Comparison of ENCODE assay signal across 8 cellular contexts in genomic region chr7:98280791-98281756, GRCh38. TPM values are rescaled to one million over a fixed set of nuclear protein-coding genes. Genes with fewer than 3 reads are reported as not detected.
A peak's percentile ranks its signal among the peaks of the same experiment; 100 is the strongest.
DNase-seq lines count a peak whose midpoint lies in the region; ATAC-seq, FAIRE-seq and TF ChIP-seq lines count a peak whose summit lies in the region.

BRI3 (plus strand) TSS chr7:98281686; CDS start chr7:98281796, 110 bp downstream.

- H3K9ac ChIP-seq in astrocyte (ENCODE audit: low read length), result peak within 1 kb of the TSS; percentile 95

- H3K4me3 Mint-ChIP-seq in astrocyte (ENCODE audit: unreplicated experiment), result peak within 1 kb of the TSS; percentile 90

- TF ChIP-seq CTCF in GM13977 (IDR thresholded peaks at IDR 0.05; ENCODE audit: extremely low read depth, insufficient read depth, missing control alignments), result no peak
- TF ChIP-seq CTCF in astrocyte (IDR thresholded peaks at IDR 0.05; ENCODE audit: insufficient read depth, low read depth, low read length), result no peak
- TF ChIP-seq CTCF in hepatocyte (IDR thresholded peaks at IDR 0.05; ENCODE audit: poor library complexity), result no peak
- no peak for TF ChIP-seq CTCF in retinal pigment epithelial cell (conservative IDR thresholded peaks at IDR 0.05; ENCODE audit: low read depth, low read length)

- H4K20me1 ChIP-seq in astrocyte (ENCODE audit: insufficient read depth, low read length), result peaks cover 38% of the 10 kb centered on the region
- peaks cover 34% of the 10 kb centered on the region for H4K20me1 ChIP-seq in hepatocyte (ENCODE audit: insufficient read depth, poor library complexity, severe bottlenecking)

- H3K36me3 ChIP-seq in astrocyte (ENCODE audit: insufficient read depth, low read length), result no peaks in the 10 kb centered on the region
- H3K36me3 ChIP-seq in hepatocyte (replicated peaks; ENCODE audit: insufficient read depth, low read depth), result no peaks in the 10 kb centered on the region

- H3K79me2 ChIP-seq in astrocyte (ENCODE audit: insufficient read depth, low read length), result peaks cover 44% of the 10 kb centered on the region
- peaks cover 44% of the 10 kb centered on the region for H3K79me2 ChIP-seq in hepatocyte

- no peak for FAIRE-seq in astrocyte (lab: Jason Lieb, UNC)

- H3K9me3 ChIP-seq in astrocyte (ENCODE audit: insufficient read depth, low read depth, low read length), result no peaks in the 10 kb centered on the region
- H3K9me3 ChIP-seq in hepatocyte (ENCODE audit: low read depth), result no peaks in the 10 kb centered on the region

- H3K27ac Mint-ChIP-seq in astrocyte (ENCODE audit: unreplicated experiment), result peak within 1 kb of the TSS; percentile 66

- H3K36me3 Mint-ChIP-seq in astrocyte (ENCODE audit: low read depth, unreplicated experiment), result peaks cover 2% of the 10 kb centered on the region

- H3K4me1 ChIP-seq in astrocyte (ENCODE audit: insufficient read depth, low read length) (peaks cover 41% of the 10 kb centered on the region), hepatocyte (ENCODE audit: insufficient read depth) (peaks cover 48% of the 10 kb centered on the region)

- no peaks in the 10 kb centered on the region for H3K27me3 ChIP-seq in astrocyte (ENCODE audit: insufficient read depth, low read length)
- H3K27me3 ChIP-seq in hepatocyte, result no peaks in the 10 kb centered on the region

- in situ Hi-C loops in GM13977 (cut with MboI; ENCODE audit: low pct_unique_long_range_greater_than_20kb, low sequenced_read_pairs, unreplicated experiment), result no loop called here

- H3K4me2 ChIP-seq in astrocyte (ENCODE audit: low read length) (peak within 1 kb of the TSS; percentile 100), hepatocyte (peak within 1 kb of the TSS; percentile 97)

- H3K4me3 ChIP-seq in astrocyte (ENCODE audit: insufficient read depth, low read depth, low read length), result peak within 1 kb of the TSS; percentile 84
- peak within 1 kb of the TSS; percentile 98 for H3K4me3 ChIP-seq in hepatocyte
- H3K4me3 ChIP-seq in retinal pigment epithelial cell (ENCODE audit: low read length), result peak within 1 kb of the TSS; percentile 91

- peak within 1 kb of the TSS; percentile 90 for H2AFZ ChIP-seq in astrocyte (ENCODE audit: low read depth, low read length)
- H2AFZ ChIP-seq in hepatocyte, result peak within 1 kb of the TSS; percentile 90

- H3K9me2 ChIP-seq in hepatocyte (replicated peaks; ENCODE audit: insufficient read depth), result no peaks in the 10 kb centered on the region

- peaks cover 19% of the 10 kb centered on the region for H3K4me1 Mint-ChIP-seq in astrocyte (ENCODE audit: low read depth, unreplicated experiment)

- H3K9me3 Mint-ChIP-seq in astrocyte (ENCODE audit: unreplicated experiment), result no peaks in the 10 kb centered on the region

- WGBS in hepatocyte (ENCODE audit: low lambda C conversion rate, missing lambda C conversion rate), result 3% methylated on average over 25 of the region's 92 CpGs

- H3K27me3 Mint-ChIP-seq in astrocyte (ENCODE audit: low read depth, unreplicated experiment), result no peaks in the 10 kb centered on the region

- DNase-seq in GM13977 (ENCODE audit: low spot score), result peak; percentile 98
- DNase-seq in NCI-H187 treated with DMSO at 0.1 percent for 48 hours (lab: John Stamatoyannopoulos, UW), result peak; percentile 49
- peak; percentile 87 for DNase-seq in T-helper 22 cell (ENCODE audit: low read depth)
- DNase-seq in astrocyte (ENCODE audit: low read depth), result peak; percentile 59
- DNase-seq in hepatocyte (ENCODE audit: low spot score), result peak; percentile 98
- DNase-seq in retinal pigment epithelial cell (ENCODE audit: low read depth), result no peak
- no peak for DNase-seq in OCI-M2 (lab: John Stamatoyannopoulos, UW; ENCODE audit: unreplicated experiment)

- peak; percentile 80 for ATAC-seq in HG02840 (IDR thresholded peaks at IDR 0.05; ENCODE audit: low FRiP score, unreplicated experiment)

- H3K27ac ChIP-seq in astrocyte (ENCODE audit: low read depth, low read length) (peak within 1 kb of the TSS; percentile 81), hepatocyte (peak within 1 kb of the TSS; percentile 97)

RNA-seq across cellular contexts. Expression of gene BRI3, which starts in this region (rescaled TPM):
- total RNA-seq in astrocyte (182 and 195 TPM in 2 replicates), hepatocyte (71.5 and 84.0 TPM in 2 replicates)
- polyA plus RNA-seq in hepatocyte, result 101 and 104 TPM in 2 replicates

Comparison
In these comparisons a context has a peak if more than half of its experiments do, and no peak if none do; other contexts are left out.
1. DNase-seq: peak in GM13977 (single experiment), NCI-H187 treated with DMSO at 0.1 percent for 48 hours (single experiment), T-helper 22 cell (single experiment), astrocyte (single experiment) and hepatocyte (single experiment); none in retinal pigment epithelial cell (single experiment) and OCI-M2 (single experiment).
2. Peak in every context shown above with its lines, with median percentiles within 50 percentile points of each other: H3K4me3 ChIP-seq.